8 cellular contexts compared by ENCODE assay signal in the genomic region with DNA sequence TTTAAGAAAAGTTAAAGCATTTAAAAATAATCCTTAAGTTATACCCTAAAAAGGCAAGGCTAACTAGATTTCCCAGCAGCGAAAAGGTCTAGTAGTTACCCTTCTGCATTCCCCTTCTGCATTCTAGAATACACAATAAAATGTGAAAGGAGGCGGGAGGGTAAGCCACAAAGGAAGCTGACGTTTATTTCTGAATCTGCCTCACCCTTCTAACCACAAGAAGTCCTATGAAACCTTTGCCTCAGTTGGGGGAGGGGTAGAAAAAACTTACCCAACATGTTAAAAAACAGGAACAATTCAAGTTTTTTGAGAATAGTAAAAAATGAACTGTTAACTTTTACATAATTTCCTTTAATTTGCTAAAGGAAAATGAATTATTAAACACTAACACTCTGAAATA. TPM values are rescaled to one million over a fixed set of nuclear protein-coding genes. Genes with fewer than 3 reads are reported as not detected.
DNase-seq lines count a peak whose midpoint lies in the region; ATAC-seq, FAIRE-seq and TF ChIP-seq lines count a peak whose summit lies in the region.

No MANE protein-coding gene starts in this region.

- H3K4me3 Mint-ChIP-seq in activated naive CD8-positive, alpha-beta T cell, result peak overlapping the region; percentile 84
- H3K4me3 Mint-ChIP-seq in immature natural killer cell, result peak overlapping the region; percentile 66 to 84 (median 80)

- H3K9me3 Mint-ChIP-seq in activated naive CD8-positive, alpha-beta T cell (ENCODE audit: low read depth), result no peaks in the 10 kb centered on the region
- no peaks in the 10 kb centered on the region for H3K9me3 Mint-ChIP-seq in immature natural killer cell

- H3K36me3 ChIP-seq in A673 (ENCODE audit: insufficient read depth, low read length, poor library complexity, severe bottlenecking), result peaks cover 15% of the 10 kb centered on the region

- POLR2A ChIA-PET in A673 (lab: Charles Lee; ENCODE audit: low non-redundant PET), result no interaction called here

- H3K27ac ChIP-seq in A673 (ENCODE audit: low read depth, low read length, poor library complexity, severe bottlenecking), result no peak overlapping the region

- CTCF ChIA-PET in A673 (lab: Charles Lee), result no interaction called here

- no peak for TF ChIP-seq CTCF in A673 (conservative IDR thresholded peaks at IDR 0.05; ENCODE audit: low read depth, low read length)

- H3K27me3 Mint-ChIP-seq in activated naive CD8-positive, alpha-beta T cell, result no peaks in the 10 kb centered on the region
- H3K27me3 Mint-ChIP-seq in immature natural killer cell (ENCODE audit: low read depth in 3 of 3), result peaks cover 5 to 32% (median 24%) of the 10 kb centered on the region in 3 donors

- H3K9me3 ChIP-seq in A673 (ENCODE audit: low read depth, low read length, poor library complexity, severe bottlenecking), result no peaks in the 10 kb centered on the region

- ATAC-seq in HG02870 (IDR thresholded peaks at IDR 0.05; ENCODE audit: unreplicated experiment), result peak; percentile 75

- peaks cover 20% of the 10 kb centered on the region for H3K36me3 Mint-ChIP-seq in activated naive CD8-positive, alpha-beta T cell
- peaks cover 21 to 34% (median 22%) of the 10 kb centered on the region in 3 donors for H3K36me3 Mint-ChIP-seq in immature natural killer cell

- H3K4me3 ChIP-seq in A673 (ENCODE audit: low read depth, low read length, poor library complexity, severe bottlenecking), result no peak overlapping the region

- no peaks in the 10 kb centered on the region for H3K27me3 ChIP-seq in A673 (replicated peaks; ENCODE audit: insufficient read depth, low read depth, low read length, poor library complexity)

- H3K27ac Mint-ChIP-seq in activated naive CD8-positive, alpha-beta T cell, result peak overlapping the region; percentile 99
- H3K27ac Mint-ChIP-seq in immature natural killer cell, result peak overlapping the region; percentile 93 to 98 (median 97)

- intact Hi-C loops in A673 (cut with micrococcal nuclease; ENCODE audit: unreplicated experiment), result loop anchor here (10.0 kb wide), 1 partner anchor 175 kb away; no protein-coding TSS in a partner anchor

- FAIRE-seq in GM18507 (lab: Jason Lieb, UNC) (peak; percentile 97), urothelium cell line (lab: Jason Lieb, UNC) (no peak)

- peaks cover 82% of the 10 kb centered on the region for H3K4me1 Mint-ChIP-seq in activated naive CD8-positive, alpha-beta T cell (ENCODE audit: low read depth)
- peaks cover 87 to 96% of the 10 kb centered on the region in 2 donors for H3K4me1 Mint-ChIP-seq in immature natural killer cell

- DNase-seq in A673 (ENCODE audit: low spot score) (peak; percentile 75), GM18507 (ENCODE audit: extremely low spot score, insufficient read length, low read depth) (peak; percentile 59), NCI-H226 (peak; percentile 85), immature natural killer cell (peak; percentile 84 to 85 (median 85)), urothelium cell line (ENCODE audit: low spot score) (peak; percentile 68), COLO829 (ENCODE audit: low spot score) (no peak)

- peaks cover 12% of the 10 kb centered on the region for H3K4me1 ChIP-seq in A673 (ENCODE audit: insufficient read depth, low read length, poor library complexity, severe bottlenecking)

- no TSS peak for BruUV-seq in A673 (replicated peaks; lab: Mats Ljungman, UMichigan)

RNA-seq across cellular contexts. Expression of a gene that starts 11.3 kb away (rescaled TPM):
- total RNA-seq in A673 (2021), result 18.4 and 18.5 TPM in 2 replicates
- 10 to 100 TPM; 45.8 to 68.1 (median 68.0) TPM for polyA plus RNA-seq in immature natural killer cell
